In the genomic region with DNA sequence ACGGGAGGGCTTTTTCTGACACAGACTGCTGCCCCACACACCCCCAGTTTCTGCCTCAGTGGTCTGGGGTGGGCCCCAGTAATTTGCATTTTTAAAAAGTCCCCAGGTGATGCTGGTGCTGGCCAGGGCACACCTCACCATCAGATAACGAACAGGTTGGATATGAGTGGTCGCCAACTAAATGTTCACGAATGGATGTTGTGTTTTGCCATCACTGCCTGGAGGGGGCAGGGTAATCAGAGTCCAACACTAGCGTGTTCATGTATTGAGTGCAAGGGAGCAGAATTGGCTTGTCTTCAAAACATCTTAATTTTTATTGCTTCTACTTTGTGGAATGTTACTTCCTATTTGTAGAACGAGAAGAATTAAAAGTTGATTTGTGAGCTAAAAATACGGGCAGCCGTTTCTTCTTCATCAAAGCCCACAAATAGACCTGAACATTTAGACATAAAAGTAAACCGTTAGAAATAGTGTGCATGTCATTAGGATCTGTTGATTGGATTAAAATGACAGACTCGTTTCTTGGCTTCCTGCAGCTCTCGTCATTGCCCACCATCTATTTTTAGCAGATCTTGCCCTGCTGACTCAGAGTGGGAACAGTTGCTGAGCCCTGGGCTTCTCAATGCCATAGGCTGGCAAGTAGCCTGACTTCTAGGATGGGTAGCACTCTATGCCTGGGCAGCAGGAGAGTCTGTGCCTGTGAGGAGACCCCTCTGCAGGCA, we compare ENCODE assay signal across 9 cellular contexts. TPM values are rescaled to one million over a fixed set of nuclear protein-coding genes. Genes with fewer than 3 reads are reported as not detected.
A peak's percentile ranks its signal among the peaks of the same experiment; 100 is the strongest.
DNase-seq lines count a peak whose midpoint lies in the region; ATAC-seq and TF ChIP-seq lines count a peak whose summit lies in the region.
"Had no signal": no experiment of that assay in that cellular context is flagged by ENCODE, and none has a peak within 500 bp of the region (broad histone marks: within the 10 kb centered on the region; RNA-seq: fewer than 3 reads in every experiment).

No MANE protein-coding gene starts in this region.

- peaks cover 45% of the 10 kb centered on the region for H3K36me3 Mint-ChIP-seq in activated naive CD8-positive, alpha-beta T cell treated with anti-CD3 and anti-CD28 coated beads for 36 hours

- H3K27ac Mint-ChIP-seq in activated naive CD8-positive, alpha-beta T cell treated with anti-CD3 and anti-CD28 coated beads for 36 hours = peak overlapping the region; percentile 97

- H3K9me3 Mint-ChIP-seq in activated naive CD8-positive, alpha-beta T cell treated with anti-CD3 and anti-CD28 coated beads for 36 hours = peaks cover 3% of the 10 kb centered on the region

- no peak for TF ChIP-seq CTCF in right atrium auricular region (IDR thresholded peaks at IDR 0.05)

- H3K27ac ChIP-seq in right atrium auricular region = peak overlapping the region; percentile 36 to 49
- H3K27ac ChIP-seq: 22Rv1 had no signal

- ATAC-seq in HG03039 (IDR thresholded peaks at IDR 0.05; ENCODE audit: unreplicated experiment) (peak; percentile 58), HG02840 (IDR thresholded peaks at IDR 0.05; ENCODE audit: low FRiP score, unreplicated experiment) (no peak)

- peak overlapping the region; percentile 64 for H3K4me3 Mint-ChIP-seq in activated naive CD8-positive, alpha-beta T cell treated with anti-CD3 and anti-CD28 coated beads for 36 hours

- H3K9me3 ChIP-seq in right atrium auricular region = no peaks in the 10 kb centered on the region

- H3K4me1 ChIP-seq in right atrium auricular region = peaks cover 0 to 57% of the 10 kb centered on the region in 2 donors

- peaks cover 88% of the 10 kb centered on the region for H3K4me1 Mint-ChIP-seq in activated naive CD8-positive, alpha-beta T cell treated with anti-CD3 and anti-CD28 coated beads for 36 hours

- H3K36me3 ChIP-seq in right atrium auricular region = no peaks in the 10 kb centered on the region

- H3K4me3 ChIP-seq in right atrium auricular region = no peak overlapping the region

- no peaks in the 10 kb centered on the region for H3K27me3 Mint-ChIP-seq in activated naive CD8-positive, alpha-beta T cell treated with anti-CD3 and anti-CD28 coated beads for 36 hours

- DNase-seq in DMS 273 (lab: John Stamatoyannopoulos, UW; ENCODE audit: unreplicated experiment) = peak; percentile 69
- DNase-seq in DMS 273 treated with DMSO at 0.1 percent for 48 hours (lab: John Stamatoyannopoulos, UW) = no peak
- peak; percentile 14 for DNase-seq in RKO (ENCODE audit: low spot score)
- DNase-seq in activated naive CD8-positive, alpha-beta T cell treated with anti-CD3 and anti-CD28 coated beads for 36 hours = peak; percentile 76
- no peak for DNase-seq in right atrium auricular region (ENCODE audit: low spot score)
- DNase-seq in stimulated activated CD8-positive, alpha-beta memory T cell treated with anti-CD3 and anti-CD28 coated beads, Interleukin-4, amount 100 ng/mL, for 48 hours = peak; percentile 71

- H3K27me3 ChIP-seq in right atrium auricular region = no peaks in the 10 kb centered on the region

RNA-seq across cellular contexts. Expression of gene NCK2, which starts 45.2 kb away (rescaled TPM):
- total RNA-seq in activated naive CD8-positive, alpha-beta T cell treated with anti-CD3 and anti-CD28 coated beads for 36 hours = 10 to 100 TPM; 76.1 to 78.1 TPM
- total RNA-seq in right atrium auricular region = 10 to 100 TPM; 31.7 to 39.3 TPM

Comparison
In these comparisons a context has a peak if more than half of its experiments do, and no peak if none do; other contexts are left out.
1. DNase-seq: peak in DMS 273 (single experiment), RKO (single experiment), activated naive CD8-positive, alpha-beta T cell treated with anti-CD3 and anti-CD28 coated beads for 36 hours (single experiment) and stimulated activated CD8-positive, alpha-beta memory T cell treated with anti-CD3 and anti-CD28 coated beads, Interleukin-4, amount 100 ng/mL, for 48 hours (single experiment); none in DMS 273 treated with DMSO at 0.1 percent for 48 hours (single experiment) and right atrium auricular region (single experiment).